10 cellular contexts compared by ENCODE assay signal in the genomic region with DNA sequence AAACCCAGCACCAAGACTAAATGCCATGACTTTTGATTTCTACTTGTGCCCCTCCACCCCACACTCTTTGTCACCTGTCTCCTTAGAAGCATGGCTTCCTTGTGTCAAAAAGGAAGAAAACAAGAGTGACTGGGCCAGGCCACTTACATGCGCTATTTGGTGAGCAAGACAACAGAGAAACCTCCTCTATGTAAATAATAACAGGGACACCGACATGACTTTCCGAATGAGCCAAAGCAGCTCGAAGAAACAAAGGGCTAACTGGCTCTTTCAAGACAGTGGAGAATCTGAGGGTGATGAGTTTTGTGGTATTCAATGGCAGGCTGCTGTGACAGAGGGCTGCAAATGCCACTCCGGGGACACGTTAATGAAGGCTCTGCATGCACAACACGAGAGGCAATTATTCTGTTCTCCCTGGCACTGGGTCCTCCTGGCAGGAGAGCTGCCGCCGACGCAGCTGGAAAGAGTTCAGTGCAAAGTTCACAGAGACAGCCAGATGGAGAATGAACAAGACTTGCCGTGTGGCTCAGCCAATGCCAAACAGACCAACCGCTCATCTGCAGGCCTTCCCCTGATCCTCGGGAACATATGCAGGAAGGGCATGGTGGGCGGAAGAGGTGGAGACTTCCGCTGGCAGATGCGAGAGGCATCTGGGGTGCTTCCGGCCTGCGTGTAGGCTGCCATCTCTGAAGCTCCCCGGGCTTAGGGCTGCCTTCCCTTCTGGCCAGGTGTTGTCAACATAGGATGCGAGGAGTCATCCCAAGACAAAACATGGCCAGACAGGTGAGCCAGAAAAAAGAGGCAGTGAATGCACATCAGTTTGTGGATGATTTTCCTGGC. TPM values are rescaled to one million over a fixed set of nuclear protein-coding genes. Genes with fewer than 3 reads are reported as not detected.
DNase-seq lines count a peak whose midpoint lies in the region; ATAC-seq, FAIRE-seq and TF ChIP-seq lines count a peak whose summit lies in the region.
"Had no signal": no experiment of that assay in that cellular context is flagged by ENCODE, and none has a peak within 500 bp of the region (broad histone marks: within the 10 kb centered on the region; RNA-seq: fewer than 3 reads in every experiment).

No MANE protein-coding gene starts in this region.

- H3K36me3 ChIP-seq in HepG2 (replicated peaks in 1 of 2; ENCODE audit: control insufficient read depth in 1 of 2, insufficient read depth in 2 of 2, low read length in 2 of 2) (no peaks in the 10 kb centered on the region), stomach (no peaks in the 10 kb centered on the region)

- peaks cover 8% of the 10 kb centered on the region for H3K4me1 ChIP-seq in HepG2 (ENCODE audit: insufficient read depth, low read length)
- peaks cover 0 to 5% (median 0%) of the 10 kb centered on the region in 4 donors for H3K4me1 ChIP-seq in stomach

- TF ChIP-seq CTCF in HepG2 (CRISPR knock-in tag; IDR thresholded peaks at IDR 0.05) (no peak), stomach (IDR thresholded peaks at IDR 0.05) (no peak)

- TF ChIP-seq POLR2A in HepG2 (IDR thresholded peaks at IDR 0.05; ENCODE audit: insufficient read depth in 1 of 2, low read depth in 2 of 2, low read length in 2 of 2): no peak
- no peak for TF ChIP-seq POLR2A in stomach (IDR thresholded peaks at IDR 0.05)

- H3K36me3 Mint-ChIP-seq in activated naive CD4-positive, alpha-beta T cell treated with anti-CD3 and anti-CD28 coated beads, Interleukin-2, amount 10 ng/mL, durations not matched to agents 7 days and 5 days: no peaks in the 10 kb centered on the region
- H3K36me3 Mint-ChIP-seq: CD8-positive, alpha-beta memory T cell had no signal

- H3K27ac ChIP-seq in HepG2 (ENCODE audit: extremely low read length, insufficient read depth, low read length): no peak overlapping the region
- H3K27ac ChIP-seq in stomach: no peak overlapping the region

- ATAC-seq in stimulated activated naive CD8-positive, alpha-beta T cell treated with anti-CD3 and anti-CD28 coated beads, Interleukin-15, Interleukin-2, amounts not matched to agents 100 U/mL and 50 U/mL, for 24 hours: peak; percentile 5
- ATAC-seq in stimulated activated naive CD8-positive, alpha-beta T cell treated with anti-CD3 and anti-CD28 coated beads, Interleukin-15, amount 100 ng/mL, for 72 hours: no peak
- ATAC-seq in HepG2 (peak; percentile 64), HG03039 (IDR thresholded peaks at IDR 0.05; ENCODE audit: unreplicated experiment) (no peak)
- ATAC-seq: Panc1 had no signal

- intact Hi-C loops in HepG2 (cut with micrococcal nuclease; ENCODE audit: unreplicated experiment) (no loop called here), stomach (cut with DNase I; ENCODE audit: low total_unique reads) (no loop called here)

- TF ChIP-seq EP300 in HepG2 (IDR thresholded peaks at IDR 0.05; ENCODE audit: low read depth in 2 of 2, low read length in 2 of 2) (no peak), HepG2 (CRISPR knock-in tag; IDR thresholded peaks at IDR 0.05; ENCODE audit: borderline replicate concordance) (no peak), stomach (IDR thresholded peaks at IDR 0.05) (no peak)

- peak overlapping the region in 1 of 2 donors; percentile 39 for H3K27ac Mint-ChIP-seq in stimulated activated naive CD8-positive, alpha-beta T cell treated with anti-CD3 and anti-CD28 coated beads, Interleukin-15, amount 100 ng/mL, for 72 hours
- peak overlapping the region; percentile 64 for H3K27ac Mint-ChIP-seq in activated naive CD4-positive, alpha-beta T cell treated with anti-CD3 and anti-CD28 coated beads, Interleukin-2, amount 10 ng/mL, durations not matched to agents 7 days and 5 days

- in situ Hi-C loops in HepG2 (cut with HindIII; ENCODE audit: extremely low pct_ligation_motif_present, low pct_unique_long_range_greater_than_20kb): no loop called here

- no peak overlapping the region for H3K4me2 ChIP-seq in HepG2 (ENCODE audit: low read depth, low read length)

- H3K79me2 ChIP-seq in HepG2 (ENCODE audit: insufficient read depth, low read length): no peaks in the 10 kb centered on the region

- H3K27me3 ChIP-seq in HepG2 (ENCODE audit: control insufficient read depth in 1 of 2, insufficient read depth in 2 of 2, low read length in 2 of 2) (peaks cover 3 to 14% of the 10 kb centered on the region in 2 experiments; a peak in 3 of 5 replicates), stomach (no peaks in the 10 kb centered on the region)

- WGBS in HepG2 (ENCODE audit: low lambda C conversion rate): 43% methylated on average over 14 of the region's 20 CpGs
- WGBS in stomach, 5 donors: 73 to 82% (median 82%) methylated on average over 17 to 20 of the region's 20 CpGs

- H3K9ac ChIP-seq in HepG2 (ENCODE audit: insufficient read depth, low read depth, low read length): no peak overlapping the region

- H3K9me3 Mint-ChIP-seq in stimulated activated naive CD8-positive, alpha-beta T cell treated with anti-CD3 and anti-CD28 coated beads, Interleukin-15, amount 100 ng/mL, for 72 hours: no peaks in the 10 kb centered on the region
- H3K9me3 Mint-ChIP-seq in activated naive CD4-positive, alpha-beta T cell treated with anti-CD3 and anti-CD28 coated beads, Interleukin-2, amount 10 ng/mL, durations not matched to agents 7 days and 5 days: no peaks in the 10 kb centered on the region
- H3K9me3 Mint-ChIP-seq: CD8-positive, alpha-beta memory T cell had no signal

- CTCF ChIA-PET in activated naive CD4-positive, alpha-beta T cell treated with anti-CD3 and anti-CD28 coated beads, Interleukin-2, amount 10 ng/mL, durations not matched to agents 7 days and 5 days (lab: Charles Lee): interaction anchor here (1.8 kb wide), 1 partner anchor 135 kb away, joined by 4 read pairs; no protein-coding TSS in a partner anchor
- CTCF ChIA-PET in HepG2 (lab: Yijun Ruan, JAX; ENCODE audit: low intra/inter-chr PET ratio, low total read pairs): no interaction called here

- FAIRE-seq in HepG2 (lab: Jason Lieb, UNC) (no peak), urothelium cell line (lab: Jason Lieb, UNC) (no peak)

- H3K9me3 ChIP-seq in HepG2 (ENCODE audit: low read length): no peaks in the 10 kb centered on the region
- H3K9me3 ChIP-seq in stomach: no peaks in the 10 kb centered on the region

- no peak overlapping the region for H2AFZ ChIP-seq in HepG2 (ENCODE audit: low read length)

- POLR2A ChIA-PET in HepG2 (lab: Yijun Ruan, JAX): no interaction called here

- no peaks in the 10 kb centered on the region for H4K20me1 ChIP-seq in HepG2 (ENCODE audit: insufficient read depth, low read length)

- no peak overlapping the region for H3K4me3 Mint-ChIP-seq in stimulated activated naive CD8-positive, alpha-beta T cell treated with anti-CD3 and anti-CD28 coated beads, Interleukin-15, amount 100 ng/mL, for 72 hours
- H3K4me3 Mint-ChIP-seq in activated naive CD4-positive, alpha-beta T cell treated with anti-CD3 and anti-CD28 coated beads, Interleukin-2, amount 10 ng/mL, durations not matched to agents 7 days and 5 days: peak overlapping the region; percentile 4

- no peak overlapping the region for H3K4me3 ChIP-seq in HepG2 (replicated peaks in 1 of 3; ENCODE audit: insufficient read depth in 1 of 3, low read depth in 2 of 3, low read length in 3 of 3)
- no peak overlapping the region for H3K4me3 ChIP-seq in stomach

- BruUV-seq in HepG2 (replicated peaks; lab: Mats Ljungman, UMichigan): no TSS peak

- H3K4me1 Mint-ChIP-seq in stimulated activated naive CD8-positive, alpha-beta T cell treated with anti-CD3 and anti-CD28 coated beads, Interleukin-15, amount 100 ng/mL, for 72 hours: peaks cover 75% of the 10 kb centered on the region
- H3K4me1 Mint-ChIP-seq in activated naive CD4-positive, alpha-beta T cell treated with anti-CD3 and anti-CD28 coated beads, Interleukin-2, amount 10 ng/mL, durations not matched to agents 7 days and 5 days: peaks cover 30% of the 10 kb centered on the region

- no peak for DNase-seq in stimulated activated naive CD8-positive, alpha-beta T cell treated with anti-CD3 and anti-CD28 coated beads, Interleukin-15, Interleukin-2, amounts not matched to agents 100 U/mL and 50 U/mL, for 24 hours
- DNase-seq in stimulated activated naive CD8-positive, alpha-beta T cell treated with anti-CD3 and anti-CD28 coated beads, Interleukin-15, amount 100 ng/mL, for 72 hours: no peak
- DNase-seq in activated naive CD4-positive, alpha-beta T cell treated with anti-CD3 and anti-CD28 coated beads, Interleukin-2, amount 10 ng/mL, durations not matched to agents 7 days and 5 days: no peak
- DNase-seq in HepG2 (ENCODE audit: low spot score): no peak
- no peak for DNase-seq in ureter (ENCODE audit: low spot score)
- no peak for DNase-seq in stomach
- DNase-seq in urothelium cell line (ENCODE audit: low spot score): no peak
- DNase-seq: CD8-positive, alpha-beta memory T cell had no signal

- no peaks in the 10 kb centered on the region for H3K27me3 Mint-ChIP-seq in stimulated activated naive CD8-positive, alpha-beta T cell treated with anti-CD3 and anti-CD28 coated beads, Interleukin-15, amount 100 ng/mL, for 72 hours
- peaks cover 13% of the 10 kb centered on the region for H3K27me3 Mint-ChIP-seq in activated naive CD4-positive, alpha-beta T cell treated with anti-CD3 and anti-CD28 coated beads, Interleukin-2, amount 10 ng/mL, durations not matched to agents 7 days and 5 days

- no peak for TF ChIP-seq RAD21 in HepG2 (CRISPR knock-in tag; IDR thresholded peaks at IDR 0.05)

RNA-seq across cellular contexts. Expression of a gene that starts 59.1 kb away (rescaled TPM):
- total RNA-seq in HepG2 (2016; rRNA removed; fragmentation: Illumina TruSeq; extraction: Trizol) (8.9 and 15.3 TPM in 2 replicates), ureter (27.9 TPM), stomach (10 to 100 TPM in 3 of 5 donors, 1 to 10 TPM in 2; 7.8 to 31.6 (median 29.0) TPM)
- total RNA-seq in HepG2 (2016; cell fraction: cytosol; rRNA removed; fragmentation: Illumina TruSeq; extraction: Trizol; ENCODE audit: low read depth): 1.5 and 2.5 TPM in 2 replicates
- 9.3 and 15.3 TPM in 2 replicates for total RNA-seq in HepG2 (2016; cell fraction: insoluble cytoplasmic fraction; rRNA removed; fragmentation: Illumina TruSeq; extraction: Trizol)
- 4.9 and 5.5 TPM in 2 replicates for total RNA-seq in HepG2 (2016; cell fraction: membrane; rRNA removed; fragmentation: Illumina TruSeq; extraction: Trizol)
- 20.1 and 21.4 TPM in 2 replicates for total RNA-seq in HepG2 (2016; cell fraction: nucleus; rRNA removed; fragmentation: Illumina TruSeq; extraction: Trizol)
- polyA plus RNA-seq in HepG2 (2011; rRNA removed) (6.9 and 7.8 TPM in 2 replicates), stomach (10 to 100 TPM in 1 of 3 donors, 1 to 10 TPM in 2; 7.7 to 21.7 (median 8.7) TPM)
- 3.7 and 6.5 TPM in 2 replicates for polyA plus RNA-seq in HepG2 (2011; cell fraction: cytosol; rRNA removed)
- polyA plus RNA-seq in HepG2 (2011; cell fraction: nucleus; rRNA removed): 5.7 and 5.8 TPM in 2 replicates
- 17.7 and 22.3 TPM in 2 replicates for polyA plus RNA-seq in HepG2 (2012)
- 2.4 and 2.6 TPM in 2 replicates for polyA plus RNA-seq in HepG2 (2016; cell fraction: cytosol; fragmentation: Illumina TruSeq; extraction: Trizol; ENCODE audit: low read depth)
- polyA plus RNA-seq in HepG2 (2016; cell fraction: insoluble cytoplasmic fraction; fragmentation: Illumina TruSeq; extraction: Trizol; ENCODE audit: low read depth): 31.2 and 41.1 TPM in 2 replicates
- polyA plus RNA-seq in HepG2 (2016; cell fraction: membrane; fragmentation: Illumina TruSeq; extraction: Trizol; ENCODE audit: low read depth): 5.8 and 6.7 TPM in 2 replicates
- polyA plus RNA-seq in HepG2 (2016; cell fraction: nucleus; fragmentation: Illumina TruSeq; extraction: Trizol; ENCODE audit: insufficient read depth, low read depth): 37.3 and 41.9 TPM in 2 replicates
- 1.5 and 2.2 TPM in 2 replicates for polyA minus RNA-seq in HepG2 (2011; rRNA and poly(A)+ RNA removed; ENCODE audit: low replicate concordance)
- polyA minus RNA-seq in HepG2 (2011; cell fraction: cytosol; rRNA and poly(A)+ RNA removed): 8.6 and 10.4 TPM in 2 replicates
- 30.1 and 30.3 TPM in 2 replicates for polyA minus RNA-seq in HepG2 (2011; cell fraction: nucleus; rRNA and poly(A)+ RNA removed)

Comparison
In these comparisons a context has a peak if more than half of its experiments do, and no peak if none do; other contexts are left out.
1. ATAC-seq: peak in stimulated activated naive CD8-positive, alpha-beta T cell treated with anti-CD3 and anti-CD28 coated beads, Interleukin-15, Interleukin-2, amounts not matched to agents 100 U/mL and 50 U/mL, for 24 hours (single experiment) and HepG2 (single experiment); none in stimulated activated naive CD8-positive, alpha-beta T cell treated with anti-CD3 and anti-CD28 coated beads, Interleukin-15, amount 100 ng/mL, for 72 hours (single experiment) and HG03039 (single experiment).